Comparison of ENCODE assay signal across 33 cellular contexts in the genomic region with DNA sequence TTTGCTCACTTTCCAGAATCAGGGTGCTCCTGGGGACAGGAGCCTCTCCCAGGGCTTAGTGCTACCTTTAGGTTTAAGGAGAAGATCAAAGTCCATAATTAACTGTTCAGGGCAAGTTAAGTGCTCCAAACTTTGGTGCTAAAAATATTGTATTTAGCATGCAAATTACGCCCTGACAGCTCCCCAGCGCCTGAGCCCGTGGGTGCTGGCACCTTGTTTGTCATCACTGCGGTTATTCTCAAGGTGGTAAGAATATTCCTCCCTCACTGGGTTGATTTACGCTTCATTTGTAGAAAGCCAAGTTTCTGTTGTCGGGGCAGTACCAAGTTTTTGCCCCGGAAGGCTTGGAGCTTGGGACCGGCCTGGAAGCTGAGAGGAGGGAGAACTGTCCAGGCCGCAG. TPM values are rescaled to one million over a fixed set of nuclear protein-coding genes. Genes with fewer than 3 reads are reported as not detected.
"Had no signal": no experiment of that assay in that cellular context is flagged by ENCODE, and none has a peak within 500 bp of the region (broad histone marks: within the 10 kb centered on the region; RNA-seq: fewer than 3 reads in every experiment).

No MANE protein-coding gene starts in this region.

- H3K27ac Mint-ChIP-seq: activated CD4-positive, alpha-beta memory T cell treated with anti-CD3 and anti-CD28 coated beads, Interleukin-2, amount 10 ng/mL, durations not matched to agents 7 days and 5 days; activated CD4-positive, alpha-beta T cell treated with anti-CD3 and anti-CD28 coated beads, Interleukin-2, amount 10 ng/mL, durations not matched to agents 7 days and 5 days; activated naive CD4-positive, alpha-beta T cell treated with anti-CD3 and anti-CD28 coated beads, Interleukin-2, amount 10 ng/mL, durations not matched to agents 7 days and 5 days; activated naive CD4-positive, alpha-beta T cell treated with anti-CD3 and anti-CD28 coated beads, Interleukin-2, amount 50 U/mL, for 72 hours; activated naive CD8-positive, alpha-beta T cell treated with anti-CD3 and anti-CD28 coated beads, Interleukin-2, amount 10 ng/mL, durations not matched to agents 7 days and 5 days; activated T-cell treated with anti-CD3 and anti-CD28 coated beads, Interleukin-2, amount 50 U/mL, for 24 hours; activated T-cell treated with anti-CD3 and anti-CD28 coated beads, Interleukin-2, amount 50 U/mL, for 72 hours; brain; dendritic cell treated with granulocyte-macrophage colony-stimulating factor and Interleukin-4, amounts not matched to agents 40 ng/mL and 50 ng/mL, for 4 days; effector memory CD8-positive, alpha-beta T cell had no signal

- H3K27me3 ChIP-seq: ascending aorta, breast epithelium, cardiac muscle cell, esophagus muscularis mucosa, foreskin keratinocyte, gastroesophageal sphincter, heart left ventricle had no signal

- H3K4me1 Mint-ChIP-seq: activated CD4-positive, alpha-beta memory T cell treated with anti-CD3 and anti-CD28 coated beads, Interleukin-2, amount 10 ng/mL, durations not matched to agents 7 days and 5 days; activated CD4-positive, alpha-beta T cell treated with anti-CD3 and anti-CD28 coated beads, Interleukin-2, amount 10 ng/mL, durations not matched to agents 7 days and 5 days; activated naive CD4-positive, alpha-beta T cell treated with anti-CD3 and anti-CD28 coated beads, Interleukin-2, amount 10 ng/mL, durations not matched to agents 7 days and 5 days; activated naive CD8-positive, alpha-beta T cell treated with anti-CD3 and anti-CD28 coated beads, Interleukin-2, amount 10 ng/mL, durations not matched to agents 7 days and 5 days; brain; central memory CD8-positive, alpha-beta T cell had no signal

- DNase-seq: activated CD4-positive, alpha-beta memory T cell treated with anti-CD3 and anti-CD28 coated beads, Interleukin-2, amount 10 ng/mL, durations not matched to agents 7 days and 5 days; activated CD4-positive, alpha-beta T cell treated with anti-CD3 and anti-CD28 coated beads for 1 hour; activated CD4-positive, alpha-beta T cell treated with anti-CD3 and anti-CD28 coated beads for 4 hours; activated CD4-positive, alpha-beta T cell treated with anti-CD3 and anti-CD28 coated beads, Interleukin-2, amount 10 ng/mL, durations not matched to agents 7 days and 5 days; activated CD4-positive, alpha-beta T cell treated with anti-CD3 and anti-CD28 coated beads, Interleukin-2, amount 50 U/mL, for 4 hours; activated CD8-positive, alpha-beta memory T cell treated with anti-CD3 and anti-CD28 coated beads, Interleukin-2, amount 50 U/mL, for 48 hours; activated gamma-delta T cell; activated naive CD4-positive, alpha-beta T cell; activated naive CD4-positive, alpha-beta T cell treated with anti-CD3 and anti-CD28 coated beads, Interleukin-2, amount 10 ng/mL, durations not matched to agents 7 days and 5 days; activated naive CD8-positive, alpha-beta T cell treated with anti-CD3 and anti-CD28 coated beads, Interleukin-2, amount 10 ng/mL, durations not matched to agents 7 days and 5 days; activated T-cell treated with anti-CD3 and anti-CD28 coated beads for 4 hours; activated T-cell treated with anti-CD3 and anti-CD28 coated beads, Interleukin-2, amount 50 U/mL, for 24 hours; activated T-cell treated with anti-CD3 and anti-CD28 coated beads, Interleukin-2, amount 50 U/mL, for 72 hours; dorsolateral prefrontal cortex; effector CD4-positive, alpha-beta T cell; effector memory CD8-positive, alpha-beta T cell; erythroblast; foreskin keratinocyte; heart left ventricle; T-helper 2 cell had no signal

- H3K4me1 ChIP-seq: ascending aorta, breast epithelium, esophagus muscularis mucosa, gastroesophageal sphincter, heart left ventricle had no signal

- H3K36me3 ChIP-seq: ascending aorta, breast epithelium, cardiac muscle cell, esophagus muscularis mucosa, gastroesophageal sphincter, heart left ventricle had no signal

- H3K9me3 Mint-ChIP-seq: activated CD4-positive, alpha-beta memory T cell treated with anti-CD3 and anti-CD28 coated beads, Interleukin-2, amount 10 ng/mL, durations not matched to agents 7 days and 5 days; activated CD4-positive, alpha-beta T cell treated with anti-CD3 and anti-CD28 coated beads, Interleukin-2, amount 10 ng/mL, durations not matched to agents 7 days and 5 days; activated naive CD4-positive, alpha-beta T cell treated with anti-CD3 and anti-CD28 coated beads, Interleukin-2, amount 10 ng/mL, durations not matched to agents 7 days and 5 days; activated naive CD4-positive, alpha-beta T cell treated with anti-CD3 and anti-CD28 coated beads, Interleukin-2, amount 50 U/mL, for 72 hours; activated naive CD8-positive, alpha-beta T cell treated with anti-CD3 and anti-CD28 coated beads, Interleukin-2, amount 10 ng/mL, durations not matched to agents 7 days and 5 days; activated T-cell treated with anti-CD3 and anti-CD28 coated beads, Interleukin-2, amount 50 U/mL, for 24 hours; activated T-cell treated with anti-CD3 and anti-CD28 coated beads, Interleukin-2, amount 50 U/mL, for 72 hours; brain; central memory CD8-positive, alpha-beta T cell; dendritic cell treated with granulocyte-macrophage colony-stimulating factor and Interleukin-4, amounts not matched to agents 40 ng/mL and 50 ng/mL, for 4 days; effector memory CD8-positive, alpha-beta T cell; WTC11 had no signal

- H3K36me3 Mint-ChIP-seq: activated naive CD4-positive, alpha-beta T cell treated with anti-CD3 and anti-CD28 coated beads, Interleukin-2, amount 10 ng/mL, durations not matched to agents 7 days and 5 days; activated naive CD4-positive, alpha-beta T cell treated with anti-CD3 and anti-CD28 coated beads, Interleukin-2, amount 50 U/mL, for 72 hours; activated naive CD8-positive, alpha-beta T cell treated with anti-CD3 and anti-CD28 coated beads, Interleukin-2, amount 10 ng/mL, durations not matched to agents 7 days and 5 days; brain; WTC11 had no signal

- ATAC-seq: activated naive CD4-positive, alpha-beta T cell treated with anti-CD3 and anti-CD28 coated beads, Interleukin-2, amount 50 U/mL, for 72 hours; activated T-cell treated with anti-CD3 and anti-CD28 coated beads, Interleukin-2, amount 50 U/mL, for 72 hours; effector memory CD8-positive, alpha-beta T cell; foreskin keratinocyte; gastroesophageal sphincter; heart left ventricle; WTC11 had no signal

- H3K27me3 Mint-ChIP-seq: activated CD4-positive, alpha-beta T cell treated with anti-CD3 and anti-CD28 coated beads, Interleukin-2, amount 10 ng/mL, durations not matched to agents 7 days and 5 days; activated naive CD8-positive, alpha-beta T cell treated with anti-CD3 and anti-CD28 coated beads, Interleukin-2, amount 10 ng/mL, durations not matched to agents 7 days and 5 days; dendritic cell treated with granulocyte-macrophage colony-stimulating factor and Interleukin-4, amounts not matched to agents 40 ng/mL and 50 ng/mL, for 4 days had no signal

- H3K27ac ChIP-seq: ascending aorta, breast epithelium, cardiac muscle cell, coronary artery, dorsolateral prefrontal cortex, esophagus muscularis mucosa, foreskin keratinocyte, gastroesophageal sphincter, heart left ventricle, VCaP had no signal

- H3K4me3 Mint-ChIP-seq: activated CD4-positive, alpha-beta memory T cell treated with anti-CD3 and anti-CD28 coated beads, Interleukin-2, amount 10 ng/mL, durations not matched to agents 7 days and 5 days; activated CD4-positive, alpha-beta T cell treated with anti-CD3 and anti-CD28 coated beads, Interleukin-2, amount 10 ng/mL, durations not matched to agents 7 days and 5 days; activated naive CD4-positive, alpha-beta T cell treated with anti-CD3 and anti-CD28 coated beads, Interleukin-2, amount 10 ng/mL, durations not matched to agents 7 days and 5 days; activated naive CD8-positive, alpha-beta T cell treated with anti-CD3 and anti-CD28 coated beads, Interleukin-2, amount 10 ng/mL, durations not matched to agents 7 days and 5 days; activated T-cell treated with anti-CD3 and anti-CD28 coated beads, Interleukin-2, amount 50 U/mL, for 24 hours; activated T-cell treated with anti-CD3 and anti-CD28 coated beads, Interleukin-2, amount 50 U/mL, for 72 hours; brain; central memory CD8-positive, alpha-beta T cell; dendritic cell treated with granulocyte-macrophage colony-stimulating factor and Interleukin-4, amounts not matched to agents 40 ng/mL and 50 ng/mL, for 4 days; effector memory CD8-positive, alpha-beta T cell; WTC11 had no signal

- H3K4me3 ChIP-seq: ascending aorta, breast epithelium, cardiac muscle cell, coronary artery, dorsolateral prefrontal cortex, esophagus muscularis mucosa, gastroesophageal sphincter, heart left ventricle had no signal

- H3K9me3 ChIP-seq: ascending aorta, breast epithelium, esophagus muscularis mucosa, gastroesophageal sphincter, heart left ventricle had no signal

RNA-seq across cellular contexts. Expression of a gene that starts 21.3 kb away (rescaled TPM):
- total RNA-seq: activated CD4-positive, alpha-beta memory T cell treated with anti-CD3 and anti-CD28 coated beads, Interleukin-2, amount 10 ng/mL, durations not matched to agents 7 days and 5 days; ascending aorta; cerebellum had no signal
